23 cellular contexts compared by ENCODE assay signal in genomic region chr11:45675646-45676045, GRCh38. TPM values are rescaled to one million over a fixed set of nuclear protein-coding genes. Genes with fewer than 3 reads are reported as not detected.
A peak's percentile ranks its signal among the peaks of the same experiment; 100 is the strongest.
DNase-seq lines count a peak whose midpoint lies in the region; ATAC-seq and TF ChIP-seq lines count a peak whose summit lies in the region.
"Had no signal": no experiment of that assay in that cellular context is flagged by ENCODE, and none has a peak within 500 bp of the region (broad histone marks: within the 10 kb centered on the region; RNA-seq: fewer than 3 reads in every experiment).

No MANE protein-coding gene starts in this region.

- intact Hi-C loops in spleen (cut with DNase I; ENCODE audit: low total_unique reads), result no loop called here

- DNase-seq in DMS53 (lab: John Stamatoyannopoulos, UW) (peak; percentile 47), DMS53 treated with DMSO at 0.1 percent for 48 hours (lab: John Stamatoyannopoulos, UW; ENCODE audit: unreplicated experiment) (no peak), osteoblast (ENCODE audit: insufficient read length, low spot score, missing footprints) (peak; percentile 36), spleen (peak; percentile 31), 8988T (no peak)
- no peak for DNase-seq in activated naive CD4-positive, alpha-beta T cell treated with anti-CD3 and anti-CD28 coated beads, Interleukin-2, amount 50 U/mL, for 16 hours
- DNase-seq: ACHN; BE2C; CD4-positive, alpha-beta memory T cell; CD4-positive, CD25-positive, alpha-beta regulatory T cell; CD8-positive, alpha-beta memory T cell; COR-L47; DMS 273 treated with DMSO at 0.1 percent for 48 hours; DMS153; DND-41; EL; GDM1 had no signal

- H3K4me2 ChIP-seq in osteoblast (ENCODE audit: insufficient read depth, low read length), result no peak overlapping the region
- H3K4me2 ChIP-seq: BLaER1 had no signal

- no peak overlapping the region for H3K4me3 ChIP-seq in osteoblast (ENCODE audit: insufficient read depth, low read length)
- no peak overlapping the region for H3K4me3 ChIP-seq in spleen
- H3K4me3 ChIP-seq: BLaER1, GM12878 had no signal

- H3K9me3 ChIP-seq in osteoblast (ENCODE audit: low read depth, low read length) (no peaks in the 10 kb centered on the region), spleen (no peaks in the 10 kb centered on the region)
- H3K9me3 ChIP-seq: BE2C, BLaER1 had no signal

- H3K27ac ChIP-seq in osteoblast (ENCODE audit: low read depth, low read length) (no peak overlapping the region), spleen (no peak overlapping the region)
- H3K27ac ChIP-seq: 22Rv1, BLaER1 had no signal

- TF ChIP-seq POLR2A in spleen (IDR thresholded peaks at IDR 0.05), result no peak

- H3K79me2 ChIP-seq in osteoblast (ENCODE audit: insufficient read depth, low read length), result no peaks in the 10 kb centered on the region

- WGBS in spleen, 5 donors, result 75 to 98% (median 86%) methylated on average over 4 of the region's 4 CpGs

- H3K27me3 ChIP-seq in osteoblast (ENCODE audit: insufficient read depth, low read length) (peaks cover 7% of the 10 kb centered on the region), spleen (replicated peaks in 1 of 7) (peaks cover 0 to 20% (median 0%) of the 10 kb centered on the region in 7 donors)
- H3K27me3 ChIP-seq: BE2C, BLaER1 had no signal

- TF ChIP-seq CTCF in osteoblast (IDR thresholded peaks at IDR 0.05; ENCODE audit: extremely low read depth, low read depth, low read length), result no peak
- no peak for TF ChIP-seq CTCF in spleen (IDR thresholded peaks at IDR 0.05 in 8 of 11, conservative IDR thresholded peaks at IDR 0.05 in 3 of 11)

- ATAC-seq in GM21526 (IDR thresholded peaks at IDR 0.05; ENCODE audit: low FRiP score, unreplicated experiment), result no peak

- H2AFZ ChIP-seq in osteoblast (ENCODE audit: low read length), result no peak overlapping the region

- H3K36me3 ChIP-seq in osteoblast (ENCODE audit: insufficient read depth, low read length) (no peaks in the 10 kb centered on the region), spleen (no peaks in the 10 kb centered on the region)
- H3K36me3 ChIP-seq: BE2C, BLaER1 had no signal

- H3K4me1 ChIP-seq in osteoblast (ENCODE audit: insufficient read depth, low read length) (no peaks in the 10 kb centered on the region), spleen (no peaks in the 10 kb centered on the region)
- H3K4me1 ChIP-seq: BE2C, BLaER1 had no signal

- H4K20me1 ChIP-seq in osteoblast (ENCODE audit: insufficient read depth, low read length), result peaks cover 2% of the 10 kb centered on the region
- H4K20me1 ChIP-seq: BLaER1 had no signal

RNA-seq across cellular contexts. Expression of gene CHST1, which starts 10.2 kb away (rescaled TPM):
- total RNA-seq in osteoblast, result 1.1 and 1.5 TPM in 2 replicates
- 10 to 100 TPM in 3 of 7 donors, 1 to 10 TPM in 4; 4.3 to 18.9 (median 9.0) TPM for total RNA-seq in spleen
- 1 to 10 TPM; 1.1 to 4.9 (median 3.3) TPM for polyA plus RNA-seq in spleen
- total RNA-seq: CD4-positive, alpha-beta memory T cell; G401; GM12878 had no signal
- polyA plus RNA-seq: CD14-positive monocyte; CD4-positive, alpha-beta memory T cell; CD8-positive, alpha-beta memory T cell; GM12878 had no signal

Comparison
In these comparisons a context has a peak if more than half of its experiments do, and no peak if none do; other contexts are left out.
1. DNase-seq: peak in DMS53 (single experiment), osteoblast (single experiment) and spleen (single experiment); none in DMS53 treated with DMSO at 0.1 percent for 48 hours (single experiment), activated naive CD4-positive, alpha-beta T cell treated with anti-CD3 and anti-CD28 coated beads, Interleukin-2, amount 50 U/mL, for 16 hours (single experiment) and 8988T (single experiment).